22 cellular contexts compared by ENCODE assay signal in the genomic region with DNA sequence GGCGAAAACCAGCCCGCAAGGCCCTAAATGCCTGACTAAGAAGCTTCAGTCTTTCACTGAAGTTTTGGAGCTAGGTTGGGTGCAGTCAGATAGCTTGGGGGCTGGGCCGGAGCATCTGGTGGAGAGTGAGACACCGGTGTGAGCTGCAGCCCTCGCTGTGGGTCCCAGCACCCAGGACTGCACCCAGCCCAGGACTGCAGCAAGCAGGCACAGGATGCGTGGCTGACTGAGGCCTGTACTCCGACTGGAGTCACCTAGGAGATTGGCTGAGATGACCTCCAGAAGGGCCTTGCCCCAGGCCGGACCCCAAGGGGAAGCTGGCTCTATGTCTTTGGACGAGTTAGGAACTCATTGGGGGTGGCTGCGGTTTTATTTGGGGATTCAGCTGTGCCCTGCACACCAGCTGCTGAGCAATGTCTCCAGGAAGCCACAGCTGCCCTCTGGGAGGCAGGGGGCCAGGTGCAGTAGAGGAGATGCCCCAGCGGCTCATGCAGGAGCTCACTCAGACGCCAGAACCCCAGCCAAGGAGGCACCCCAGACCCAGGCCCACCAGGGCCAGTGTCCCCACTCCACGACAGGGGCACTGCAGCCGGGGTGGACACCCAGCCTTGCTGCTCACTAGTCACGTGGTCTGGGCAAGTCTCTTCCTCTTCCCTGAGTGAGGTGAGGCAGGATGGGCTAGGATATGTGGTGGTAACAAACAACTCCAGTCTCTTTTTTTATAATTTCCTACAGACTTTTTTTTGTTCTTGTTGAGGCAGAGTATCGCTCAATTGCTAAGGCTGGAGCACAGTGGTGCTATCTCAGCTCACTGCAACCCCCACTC. TPM values are rescaled to one million over a fixed set of nuclear protein-coding genes. Genes with fewer than 3 reads are reported as not detected.
A peak's percentile ranks its signal among the peaks of the same experiment; 100 is the strongest.
DNase-seq lines count a peak whose midpoint lies in the region; ATAC-seq and TF ChIP-seq lines count a peak whose summit lies in the region.
"Had no signal": no experiment of that assay in that cellular context is flagged by ENCODE, and none has a peak within 500 bp of the region (broad histone marks: within the 10 kb centered on the region; RNA-seq: fewer than 3 reads in every experiment).

No MANE protein-coding gene starts in this region.

- H3K27me3 ChIP-seq in SK-N-SH (ENCODE audit: insufficient read depth) (no peaks in the 10 kb centered on the region), breast epithelium (no peaks in the 10 kb centered on the region)
- H3K27me3 ChIP-seq: transverse colon had no signal

- CTCF ChIA-PET in SK-N-SH (lab: Yijun Ruan, JAX): interaction anchor here (0.9 to 2.1 kb wide), 5 partner anchors 18 to 134 kb away, joined by 3 to 5 read pairs (median 4); no protein-coding TSS in a partner anchor
- CTCF ChIA-PET in RWPE1 (lab: Yijun Ruan, JAX): interaction anchor here (0.6 to 1.1 kb wide), 2 partner anchors 13 to 36 kb away, joined by 3 to 4 read pairs; no protein-coding TSS in a partner anchor

- no peak for TF ChIP-seq RAD21 in SK-N-SH (IDR thresholded peaks at IDR 0.05; ENCODE audit: low read length)

- intact Hi-C loops in mucosa of descending colon (cut with DNase I, micrococcal nuclease) (no loop called here), breast epithelium (cut with DNase I; ENCODE audit: low total_unique reads) (no loop called here)

- ATAC-seq in SK-N-SH treated with all-trans-retinoic acid at 6 μM for 48 hours (no peak), mucosa of descending colon (peak; percentile 21), GM19455 (IDR thresholded peaks at IDR 0.05; ENCODE audit: unreplicated experiment) (no peak)
- ATAC-seq: activated naive CD8-positive, alpha-beta T cell treated with anti-CD3 and anti-CD28 coated beads, Interleukin-2, amount 50 U/mL, for 24 hours; left lobe of liver; psoas muscle; stimulated activated naive CD8-positive, alpha-beta T cell treated with anti-CD3 and anti-CD28 coated beads, Interleukin-15, Interleukin-2, amounts not matched to agents 100 U/mL and 50 U/mL, for 24 hours had no signal

- no peaks in the 10 kb centered on the region for H4K20me1 ChIP-seq in SK-N-SH (ENCODE audit: insufficient read depth)

- no peak for TF ChIP-seq POLR2A in breast epithelium (IDR thresholded peaks at IDR 0.05)

- H3K9me3 ChIP-seq in SK-N-SH (no peaks in the 10 kb centered on the region), mucosa of descending colon (no peaks in the 10 kb centered on the region), breast epithelium (no peaks in the 10 kb centered on the region)
- H3K9me3 ChIP-seq: psoas muscle, transverse colon had no signal

- POLR2A ChIA-PET in SK-N-SH (lab: Yijun Ruan, JAX) (no interaction called here), RWPE1 (lab: Yijun Ruan, JAX; ENCODE audit: low non-redundant PET) (no interaction called here)

- H3K4me2 ChIP-seq in SK-N-SH: no peak overlapping the region

- TF ChIP-seq CTCF in SK-N-SH (IDR thresholded peaks at IDR 0.05) (no peak), RWPE1 (conservative IDR thresholded peaks at IDR 0.05; ENCODE audit: low read depth) (no peak), mucosa of descending colon (IDR thresholded peaks at IDR 0.05) (no peak), coronary artery (IDR thresholded peaks at IDR 0.05) (no peak), breast epithelium (IDR thresholded peaks at IDR 0.05) (no peak)

- no peak overlapping the region for H3K9ac ChIP-seq in SK-N-SH

- H3K4me3 ChIP-seq in SK-N-SH (ENCODE audit: low read depth in 2 of 2, low read length in 1 of 2): no peak overlapping the region
- no peak overlapping the region for H3K4me3 ChIP-seq in mucosa of descending colon
- H3K4me3 ChIP-seq in coronary artery: no peak overlapping the region
- H3K4me3 ChIP-seq in breast epithelium: no peak overlapping the region
- H3K4me3 ChIP-seq: psoas muscle, transverse colon had no signal

- H3K4me1 ChIP-seq in SK-N-SH (ENCODE audit: control insufficient read depth in 1 of 2, insufficient read depth in 2 of 2, low read depth in 1 of 2, low read length in 1 of 2): no peaks in the 10 kb centered on the region
- H3K4me1 ChIP-seq in mucosa of descending colon (ENCODE audit: low read depth): no peaks in the 10 kb centered on the region
- no peaks in the 10 kb centered on the region for H3K4me1 ChIP-seq in breast epithelium
- H3K4me1 ChIP-seq: psoas muscle had no signal

- no peak overlapping the region for H3K27ac ChIP-seq in SK-N-SH (ENCODE audit: low read depth in 2 of 2, low read length in 1 of 2)
- H3K27ac ChIP-seq in RWPE1: peak overlapping the region; percentile 92
- no peak overlapping the region for H3K27ac ChIP-seq in coronary artery
- no peak overlapping the region for H3K27ac ChIP-seq in breast epithelium
- H3K27ac ChIP-seq: 22Rv1, psoas muscle, transverse colon, WERI-Rb-1 had no signal

- peak; percentile 22 for DNase-seq in SK-N-SH
- DNase-seq in RWPE1 (ENCODE audit: low spot score): no peak
- DNase-seq in mucosa of descending colon: no peak
- no peak for DNase-seq in coronary artery (ENCODE audit: low spot score)
- no peak for DNase-seq in breast epithelium (ENCODE audit: low spot score in 2 of 2)
- no peak for DNase-seq in NCI-H1092 treated with DMSO at 0.1 percent for 48 hours (lab: John Stamatoyannopoulos, UW)
- DNase-seq: activated effector memory CD4-positive, alpha-beta T cell treated with anti-CD3 and anti-CD28 coated beads, Interleukin-2, amount 50 U/mL, for 16 hours; activated naive CD8-positive, alpha-beta T cell treated with anti-CD3 and anti-CD28 coated beads, Interleukin-2, amount 50 U/mL, for 24 hours; Calu3; Kasumi-1; midbrain; NCI-H510A treated with DMSO at 0.1 percent for 48 hours; psoas muscle; SHP77; small intestine; stimulated activated naive CD8-positive, alpha-beta T cell treated with anti-CD3 and anti-CD28 coated beads, Interleukin-15, Interleukin-2, amounts not matched to agents 100 U/mL and 50 U/mL, for 24 hours; transverse colon; WERI-Rb-1 had no signal

- 68% methylated on average over 12 of the region's 16 CpGs for WGBS in SK-N-SH (ENCODE audit: low lambda C conversion rate)

- no peak for TF ChIP-seq EP300 in SK-N-SH (IDR thresholded peaks at IDR 0.05; ENCODE audit: borderline replicate concordance in 1 of 2, low read depth in 1 of 2, low read length in 1 of 2)

- H2AFZ ChIP-seq in SK-N-SH (ENCODE audit: low read depth): no peak overlapping the region

- H3K79me2 ChIP-seq in SK-N-SH (ENCODE audit: insufficient read depth): no peaks in the 10 kb centered on the region

- H3K9me2 ChIP-seq in SK-N-SH: no peaks in the 10 kb centered on the region

- no peaks in the 10 kb centered on the region for H3K36me3 ChIP-seq in SK-N-SH (replicated peaks in 1 of 2; ENCODE audit: control insufficient read depth in 1 of 2, insufficient read depth in 2 of 2, low read length in 1 of 2)
- H3K36me3 ChIP-seq in mucosa of descending colon (ENCODE audit: low read depth): no peaks in the 10 kb centered on the region
- no peaks in the 10 kb centered on the region for H3K36me3 ChIP-seq in breast epithelium
- H3K36me3 ChIP-seq: transverse colon, WERI-Rb-1 had no signal

- H3F3A ChIP-seq in SK-N-SH (replicated peaks; ENCODE audit: insufficient read depth): no peaks in the 10 kb centered on the region

TF ChIP-seq in SK-N-SH, 30 proteins besides CTCF, POLR2A, EP300 and RAD21 (continues in another document):
- TF ChIP-seq, protein P1, sequence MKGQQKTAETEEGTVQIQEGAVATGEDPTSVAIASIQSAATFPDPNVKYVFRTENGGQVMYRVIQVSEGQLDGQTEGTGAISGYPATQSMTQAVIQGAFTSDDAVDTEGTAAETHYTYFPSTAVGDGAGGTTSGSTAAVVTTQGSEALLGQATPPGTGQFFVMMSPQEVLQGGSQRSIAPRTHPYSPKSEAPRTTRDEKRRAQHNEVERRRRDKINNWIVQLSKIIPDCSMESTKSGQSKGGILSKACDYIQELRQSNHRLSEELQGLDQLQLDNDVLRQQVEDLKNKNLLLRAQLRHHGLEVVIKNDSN (IDR thresholded peaks at IDR 0.05; ENCODE audit: borderline replicate concordance, low read depth): no peak
- TF ChIP-seq, protein P2, sequence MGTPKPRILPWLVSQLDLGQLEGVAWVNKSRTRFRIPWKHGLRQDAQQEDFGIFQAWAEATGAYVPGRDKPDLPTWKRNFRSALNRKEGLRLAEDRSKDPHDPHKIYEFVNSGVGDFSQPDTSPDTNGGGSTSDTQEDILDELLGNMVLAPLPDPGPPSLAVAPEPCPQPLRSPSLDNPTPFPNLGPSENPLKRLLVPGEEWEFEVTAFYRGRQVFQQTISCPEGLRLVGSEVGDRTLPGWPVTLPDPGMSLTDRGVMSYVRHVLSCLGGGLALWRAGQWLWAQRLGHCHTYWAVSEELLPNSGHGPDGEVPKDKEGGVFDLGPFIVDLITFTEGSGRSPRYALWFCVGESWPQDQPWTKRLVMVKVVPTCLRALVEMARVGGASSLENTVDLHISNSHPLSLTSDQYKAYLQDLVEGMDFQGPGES (IDR thresholded peaks at IDR 0.05; ENCODE audit: low read depth, low read length): no peak
- no peak for TF ChIP-seq ELF1 (IDR thresholded peaks at IDR 0.05)

TF ChIP-seq in SK-N-SH treated with all-trans-retinoic acid at 6 μM for 48 hours, 23 proteins besides CTCF, POLR2A, EP300 and RAD21 (continues in another document):
- no peak for TF ChIP-seq CSDC2 (CRISPR knock-in tag; IDR thresholded peaks at IDR 0.05)
- TF ChIP-seq, protein P3, sequence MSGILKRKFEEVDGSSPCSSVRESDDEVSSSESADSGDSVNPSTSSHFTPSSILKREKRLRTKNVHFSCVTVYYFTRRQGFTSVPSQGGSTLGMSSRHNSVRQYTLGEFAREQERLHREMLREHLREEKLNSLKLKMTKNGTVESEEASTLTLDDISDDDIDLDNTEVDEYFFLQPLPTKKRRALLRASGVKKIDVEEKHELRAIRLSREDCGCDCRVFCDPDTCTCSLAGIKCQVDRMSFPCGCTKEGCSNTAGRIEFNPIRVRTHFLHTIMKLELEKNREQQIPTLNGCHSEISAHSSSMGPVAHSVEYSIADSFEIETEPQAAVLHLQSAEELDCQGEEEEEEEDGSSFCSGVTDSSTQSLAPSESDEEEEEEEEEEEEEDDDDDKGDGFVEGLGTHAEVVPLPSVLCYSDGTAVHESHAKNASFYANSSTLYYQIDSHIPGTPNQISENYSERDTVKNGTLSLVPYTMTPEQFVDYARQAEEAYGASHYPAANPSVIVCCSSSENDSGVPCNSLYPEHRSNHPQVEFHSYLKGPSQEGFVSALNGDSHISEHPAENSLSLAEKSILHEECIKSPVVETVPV (CRISPR knock-in tag; IDR thresholded peaks at IDR 0.05): no peak
- no peak for TF ChIP-seq TOX (CRISPR knock-in tag; IDR thresholded peaks at IDR 0.05; ENCODE audit: borderline replicate concordance)
- TF ChIP-seq ARNTL (CRISPR knock-in tag; IDR thresholded peaks at IDR 0.05; ENCODE audit: borderline replicate concordance, low read depth): no peak

RNA-seq across cellular contexts. Expression of a gene that starts 31.8 kb away (rescaled TPM):
- 8.5 and 8.8 TPM in 2 replicates for polyA plus RNA-seq in SK-N-SH (2012; rRNA removed)
- polyA plus RNA-seq in SK-N-SH (2012; cell fraction: cytosol; rRNA removed): 10.9 and 11.4 TPM in 2 replicates
- polyA plus RNA-seq in SK-N-SH (2012; cell fraction: nucleus; rRNA removed): 9.1 and 15.4 TPM in 2 replicates
- total RNA-seq in mucosa of descending colon (10 to 100 TPM; 29.4 to 31.3 (median 29.5) TPM), breast epithelium (10 to 100 TPM; 15.7 to 21.8 (median 20.3) TPM)

RNA-seq across cellular contexts. Expression of a gene that starts 51.1 kb away (rescaled TPM):
- 21.3 and 21.4 TPM in 2 replicates for polyA plus RNA-seq in SK-N-SH (2012; rRNA removed)
- polyA plus RNA-seq in SK-N-SH (2012; cell fraction: cytosol; rRNA removed): 6.2 and 10.8 TPM in 2 replicates
- polyA plus RNA-seq in SK-N-SH (2012; cell fraction: nucleus; rRNA removed): 85.4 and 152 TPM in 2 replicates
- 100 to 1,000 TPM in 1 of 3 donors, 10 to 100 TPM in 2; 75.6 to 100 (median 84.7) TPM for total RNA-seq in mucosa of descending colon
- total RNA-seq in breast epithelium: 10 to 100 TPM; 10.4 to 24.9 (median 22.8) TPM
